8 cellular contexts compared by ENCODE assay signal in genomic region chr17:29005936-29006438, GRCh38. TPM values are rescaled to one million over a fixed set of nuclear protein-coding genes. Genes with fewer than 3 reads are reported as not detected.
A peak's percentile ranks its signal among the peaks of the same experiment; 100 is the strongest.
DNase-seq lines count a peak whose midpoint lies in the region; TF ChIP-seq lines count a peak whose summit lies in the region.

A gene with protein sequence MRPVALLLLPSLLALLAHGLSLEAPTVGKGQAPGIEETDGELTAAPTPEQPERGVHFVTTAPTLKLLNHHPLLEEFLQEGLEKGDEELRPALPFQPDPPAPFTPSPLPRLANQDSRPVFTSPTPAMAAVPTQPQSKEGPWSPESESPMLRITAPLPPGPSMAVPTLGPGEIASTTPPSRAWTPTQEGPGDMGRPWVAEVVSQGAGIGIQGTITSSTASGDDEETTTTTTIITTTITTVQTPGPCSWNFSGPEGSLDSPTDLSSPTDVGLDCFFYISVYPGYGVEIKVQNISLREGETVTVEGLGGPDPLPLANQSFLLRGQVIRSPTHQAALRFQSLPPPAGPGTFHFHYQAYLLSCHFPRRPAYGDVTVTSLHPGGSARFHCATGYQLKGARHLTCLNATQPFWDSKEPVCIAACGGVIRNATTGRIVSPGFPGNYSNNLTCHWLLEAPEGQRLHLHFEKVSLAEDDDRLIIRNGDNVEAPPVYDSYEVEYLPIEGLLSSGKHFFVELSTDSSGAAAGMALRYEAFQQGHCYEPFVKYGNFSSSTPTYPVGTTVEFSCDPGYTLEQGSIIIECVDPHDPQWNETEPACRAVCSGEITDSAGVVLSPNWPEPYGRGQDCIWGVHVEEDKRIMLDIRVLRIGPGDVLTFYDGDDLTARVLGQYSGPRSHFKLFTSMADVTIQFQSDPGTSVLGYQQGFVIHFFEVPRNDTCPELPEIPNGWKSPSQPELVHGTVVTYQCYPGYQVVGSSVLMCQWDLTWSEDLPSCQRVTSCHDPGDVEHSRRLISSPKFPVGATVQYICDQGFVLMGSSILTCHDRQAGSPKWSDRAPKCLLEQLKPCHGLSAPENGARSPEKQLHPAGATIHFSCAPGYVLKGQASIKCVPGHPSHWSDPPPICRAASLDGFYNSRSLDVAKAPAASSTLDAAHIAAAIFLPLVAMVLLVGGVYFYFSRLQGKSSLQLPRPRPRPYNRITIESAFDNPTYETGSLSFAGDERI (minus strand): TSS chr17:29006033. CDS start chr17:29005869, 164 bp downstream.

- peaks cover 23% of the 10 kb centered on the region; the same call in 1 of the 2 replicates for H4K20me1 ChIP-seq in BLaER1

- H3K9ac ChIP-seq in BLaER1 (no peak within 1 kb of the TSS), parathyroid adenoma (no peak within 1 kb of the TSS)

- H3K36me3 ChIP-seq in BLaER1 = no peaks in the 10 kb centered on the region
- no peaks in the 10 kb centered on the region for H3K36me3 ChIP-seq in parathyroid adenoma (ENCODE audit: control insufficient read depth, insufficient read depth, low read length)
- H3K36me3 ChIP-seq in tibial artery = no peaks in the 10 kb centered on the region

- POLR2A ChIA-PET in RWPE1 (lab: Yijun Ruan, JAX; ENCODE audit: low non-redundant PET) = no interaction called here

- no peaks in the 10 kb centered on the region for H3K79me2 ChIP-seq in parathyroid adenoma

- H3K27me3 ChIP-seq in BLaER1 (peaks cover 31% of the 10 kb centered on the region), parathyroid adenoma (ENCODE audit: control insufficient read depth, insufficient read depth, low read length) (no peaks in the 10 kb centered on the region), tibial artery (peaks cover 0 to 77% of the 10 kb centered on the region in 2 donors)

- DNase-seq in HuH-7 (ENCODE audit: low spot score) (peak; percentile 91), RWPE1 (ENCODE audit: low spot score) (peak; percentile 67), head of caudate nucleus (peak; percentile 71 to 95 (median 90)), tibial artery (peak; percentile 38 to 73), CD14-positive monocyte (ENCODE audit: low spot score) (no peak)
- peak; percentile 70 for DNase-seq in activated naive CD4-positive, alpha-beta T cell treated with Interleukin-2 at 50 U/mL for 16 hours

- H3K4me3 Mint-ChIP-seq in CD14-positive monocyte = peak within 1 kb of the TSS in 1 of 2 donors; percentile 85

- no peaks in the 10 kb centered on the region for H3K36me3 Mint-ChIP-seq in CD14-positive monocyte

- H3K4me1 Mint-ChIP-seq in CD14-positive monocyte = no peaks in the 10 kb centered on the region

- intact Hi-C loops in head of caudate nucleus (cut with DNase I) = no loop called here
- intact Hi-C loops in tibial artery (cut with DNase I; ENCODE audit: low total_unique reads) = no loop called here
- intact Hi-C loops in CD14-positive monocyte (cut with micrococcal nuclease) = loop anchor here in 1 of 2 donors (5.0 kb wide), 1 partner anchor 39 kb away; no protein-coding TSS in a partner anchor

- peak within 1 kb of the TSS in 2 of 7 donors; percentile 35 to 50 for H3K27ac Mint-ChIP-seq in CD14-positive monocyte

- peaks cover 0 to 15% (median 7%) of the 10 kb centered on the region in 7 donors for H3K9me3 Mint-ChIP-seq in CD14-positive monocyte

- CTCF ChIA-PET in RWPE1 (lab: Yijun Ruan, JAX) = interaction anchor here (1.0 kb wide), 2 partner anchors 106 to 111 kb away, joined by 3 read pairs; no protein-coding TSS in a partner anchor

- H3K4me2 ChIP-seq in BLaER1 (peak within 1 kb of the TSS; percentile 23; the same call in 1 of the 2 replicates), parathyroid adenoma (ENCODE audit: low read length) (no peak within 1 kb of the TSS)

- H3K27me3 Mint-ChIP-seq in CD14-positive monocyte (ENCODE audit: low read depth in 3 of 3) = peaks cover 66 to 77% (median 68%) of the 10 kb centered on the region in 3 donors

- H3K9me3 ChIP-seq in BLaER1 (no peaks in the 10 kb centered on the region; the same call in 1 of the 2 replicates), parathyroid adenoma (ENCODE audit: control insufficient read depth, low read length) (no peaks in the 10 kb centered on the region), tibial artery (no peaks in the 10 kb centered on the region)

- peak within 1 kb of the TSS; percentile 62 for H2AFZ ChIP-seq in parathyroid adenoma

- TF ChIP-seq CTCF in RWPE1 (conservative IDR thresholded peaks at IDR 0.05; ENCODE audit: low read depth) (no peak), parathyroid adenoma (IDR thresholded peaks at IDR 0.05) (peak; percentile 19), tibial artery (IDR thresholded peaks at IDR 0.05) (no peak), CD14-positive monocyte (IDR thresholded peaks at IDR 0.05) (no peak)

- peaks cover 4% of the 10 kb centered on the region; the same call in 1 of the 2 replicates for H3K4me1 ChIP-seq in BLaER1
- peaks cover 2% of the 10 kb centered on the region for H3K4me1 ChIP-seq in parathyroid adenoma
- H3K4me1 ChIP-seq in tibial artery = peaks cover 0 to 12% (median 10%) of the 10 kb centered on the region in 4 donors

- H3K4me3 ChIP-seq in BLaER1 (no peak within 1 kb of the TSS), parathyroid adenoma (ENCODE audit: low read depth, low read length) (no peak within 1 kb of the TSS), tibial artery (no peak within 1 kb of the TSS)

- H3K27ac ChIP-seq in BLaER1 (no peak within 1 kb of the TSS), RWPE1 (no peak within 1 kb of the TSS), parathyroid adenoma (no peak within 1 kb of the TSS), tibial artery (no peak within 1 kb of the TSS)

RNA-seq across cellular contexts. Expression of the gene that starts here (rescaled TPM):
- polyA plus RNA-seq in CD14-positive monocyte = under 1 TPM; 0.18 to 0.33 TPM
